Comparison of ENCODE assay signal across 1 cellular context in the genomic region with DNA sequence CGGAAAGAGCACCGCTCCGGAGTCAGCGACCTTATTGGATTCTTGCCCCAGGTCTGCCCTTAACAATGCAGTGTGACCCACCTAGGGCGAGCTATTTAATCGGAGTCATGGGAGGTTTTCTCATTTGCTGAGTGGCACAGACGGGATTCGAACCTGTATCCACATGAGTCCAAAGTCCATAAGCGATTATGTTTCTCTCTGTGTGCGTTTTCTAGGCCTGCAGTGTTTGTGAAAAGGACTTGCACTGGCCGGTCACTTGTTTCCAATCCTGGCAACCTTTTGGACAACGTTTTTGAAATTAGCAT.
A peak's percentile ranks its signal among the peaks of the same experiment; 100 is the strongest.
TF ChIP-seq lines count a peak whose summit lies in the region.

No MANE protein-coding gene starts in this region.

TF ChIP-seq in H1, 55 proteins besides CTCF, POLR2A, EP300 and RAD21 (continued from another document):
- peak; percentile 84; the same call in 1 of the 2 replicates for TF ChIP-seq TAF1 (IDR thresholded peaks at IDR 0.05; ENCODE audit: low read depth, low read length)
- no peak for TF ChIP-seq KDM4A (IDR thresholded peaks at IDR 0.05; ENCODE audit: low read depth, low read length, severe bottlenecking)
- TF ChIP-seq, protein P1, sequence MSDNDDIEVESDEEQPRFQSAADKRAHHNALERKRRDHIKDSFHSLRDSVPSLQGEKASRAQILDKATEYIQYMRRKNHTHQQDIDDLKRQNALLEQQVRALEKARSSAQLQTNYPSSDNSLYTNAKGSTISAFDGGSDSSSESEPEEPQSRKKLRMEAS (IDR thresholded peaks at IDR 0.05): no peak
- TF ChIP-seq EGR1 (IDR thresholded peaks at IDR 0.05; ENCODE audit: borderline replicate concordance, low read depth, low read length): no peak
- TF ChIP-seq TBP (IDR thresholded peaks at IDR 0.05; ENCODE audit: low read depth, low read length): peak; percentile 43; the same call in 1 of the 2 replicates
- no peak for TF ChIP-seq EZH2 (IDR thresholded peaks at IDR 0.05; ENCODE audit: low read depth, low read length, severe bottlenecking)
- peak; percentile 13 for TF ChIP-seq NANOG (IDR thresholded peaks at IDR 0.05; ENCODE audit: insufficient read depth, low read depth, low read length, poor library complexity, severe bottlenecking)
- no peak; the same call in 1 of the 2 replicates for TF ChIP-seq SP4 (IDR thresholded peaks at IDR 0.05; ENCODE audit: low read length)
- TF ChIP-seq CBX5 (IDR thresholded peaks at IDR 0.05; ENCODE audit: low read depth, low read length): no peak
- no peak for TF ChIP-seq BACH1 (IDR thresholded peaks at IDR 0.05; ENCODE audit: low read length)
- no peak for TF ChIP-seq RBBP5 (IDR thresholded peaks at IDR 0.05; ENCODE audit: borderline replicate concordance, low read depth, low read length)
- TF ChIP-seq POU5F1 (IDR thresholded peaks at IDR 0.05; ENCODE audit: low read depth, low read length): no peak
- TF ChIP-seq TEAD4 (IDR thresholded peaks at IDR 0.05; ENCODE audit: low read depth, low read length): peak; percentile 21; the same call in 1 of the 2 replicates
- no peak for TF ChIP-seq SRF (IDR thresholded peaks at IDR 0.05; ENCODE audit: low read depth, low read length)
- no peak for TF ChIP-seq YY1 (IDR thresholded peaks at IDR 0.05; ENCODE audit: low read depth, low read length)
